ENCODE assay signal across 9 cellular contexts in genomic region chr3:194364652-194365434, GRCh38. TPM values are rescaled to one million over a fixed set of nuclear protein-coding genes. Genes with fewer than 3 reads are reported as not detected.
DNase-seq lines count a peak whose midpoint lies in the region; ATAC-seq and TF ChIP-seq lines count a peak whose summit lies in the region.
"Had no signal": no experiment of that assay in that cellular context is flagged by ENCODE, and none has a peak within 500 bp of the region (broad histone marks: within the 10 kb centered on the region; RNA-seq: fewer than 3 reads in every experiment).

No MANE protein-coding gene starts in this region.

- H3K27me3 Mint-ChIP-seq in mesothelial cell of epicardium (ENCODE audit: low read depth), result peaks cover 68% of the 10 kb centered on the region
- peaks cover 51% of the 10 kb centered on the region for H3K27me3 Mint-ChIP-seq in T-helper 17 cell

- H3K27ac Mint-ChIP-seq in mesothelial cell of epicardium, result peak overlapping the region; percentile 47
- H3K27ac Mint-ChIP-seq in T-helper 17 cell, result no peak overlapping the region
- H3K27ac Mint-ChIP-seq: stimulated activated memory B cell treated with anti-CD40 and anti-IgM and Interleukin-4, amounts not matched to agents 10 μg/mL and 1 μg/mL and 100 μg/mL, for 72 hours had no signal

- H3K4me1 Mint-ChIP-seq in mesothelial cell of epicardium (peaks cover 23% of the 10 kb centered on the region), T-helper 17 cell (peaks cover 3% of the 10 kb centered on the region)
- H3K4me1 Mint-ChIP-seq: stimulated activated memory B cell treated with anti-CD40 and anti-IgM and Interleukin-4, amounts not matched to agents 10 μg/mL and 1 μg/mL and 100 μg/mL, for 72 hours had no signal

- no peak for TF ChIP-seq CTCF in mesothelial cell of epicardium (IDR thresholded peaks at IDR 0.05; ENCODE audit: unreplicated experiment)

- H3K4me3 Mint-ChIP-seq in mesothelial cell of epicardium (no peak overlapping the region), T-helper 17 cell (no peak overlapping the region)
- H3K4me3 Mint-ChIP-seq: stimulated activated memory B cell treated with anti-CD40 and anti-IgM and Interleukin-4, amounts not matched to agents 10 μg/mL and 1 μg/mL and 100 μg/mL, for 72 hours had no signal

- DNase-seq in Daoy (ENCODE audit: low read depth), result peak; percentile 80
- DNase-seq in NCI-H1694 treated with DMSO at 0.1 percent for 48 hours (lab: John Stamatoyannopoulos, UW), result peak; percentile 38
- DNase-seq in brain pericyte (ENCODE audit: low read depth, low spot score), result peak; percentile 40
- peak in 1 of 2 experiments; percentile 46 for DNase-seq in mesothelial cell of epicardium (ENCODE audit: low spot score in 2 of 2, unreplicated experiment in 2 of 2)
- no peak for DNase-seq in T-helper 17 cell
- DNase-seq in mesenteric fat pad (ENCODE audit: low spot score), result no peak

- H3K9me3 Mint-ChIP-seq in mesothelial cell of epicardium, result no peaks in the 10 kb centered on the region
- H3K9me3 Mint-ChIP-seq: stimulated activated memory B cell treated with anti-CD40 and anti-IgM and Interleukin-4, amounts not matched to agents 10 μg/mL and 1 μg/mL and 100 μg/mL, for 72 hours had no signal

- ATAC-seq in T-helper 17 cell (no peak), HG03175 (IDR thresholded peaks at IDR 0.05; ENCODE audit: unreplicated experiment) (no peak), HG02885 (IDR thresholded peaks at IDR 0.05; ENCODE audit: poor library complexity, unreplicated experiment) (no peak)
- ATAC-seq: stimulated activated memory B cell treated with anti-CD40 and anti-IgM and Interleukin-4, amounts not matched to agents 10 μg/mL and 1 μg/mL and 100 μg/mL, for 72 hours had no signal

- H3K36me3 Mint-ChIP-seq in mesothelial cell of epicardium (no peaks in the 10 kb centered on the region), T-helper 17 cell (ENCODE audit: low read depth) (peaks cover 4% of the 10 kb centered on the region)
- H3K36me3 Mint-ChIP-seq: stimulated activated memory B cell treated with anti-CD40 and anti-IgM and Interleukin-4, amounts not matched to agents 10 μg/mL and 1 μg/mL and 100 μg/mL, for 72 hours had no signal

- H3K9me3 ChIP-seq in T-helper 17 cell (ENCODE audit: control insufficient read depth, low read length, poor library complexity, severe bottlenecking), result no peaks in the 10 kb centered on the region

RNA-seq across cellular contexts. Expression of gene LRRC15, which starts 4.7 kb away (rescaled TPM):
- 2.0 and 2.9 TPM in 2 replicates for total RNA-seq in Daoy (2014; rRNA removed; shearing (Covaris generic))
- total RNA-seq in mesothelial cell of epicardium (0.05 TPM in 1 of 3 replicates, not detected in the others), T-helper 17 cell (not detected), mesenteric fat pad (0.35 TPM)

RNA-seq across cellular contexts. Expression of gene CPN2, which starts 13.7 kb away (rescaled TPM):
- not detected in 2 replicates for total RNA-seq in Daoy (2014; rRNA removed; shearing (Covaris generic))
- not detected in 3 replicates for total RNA-seq in mesothelial cell of epicardium
- not detected for total RNA-seq in T-helper 17 cell
- 0.16 TPM for total RNA-seq in mesenteric fat pad

RNA-seq across cellular contexts. Expression of gene GP5, which starts 34.2 kb away (rescaled TPM):
- total RNA-seq in Daoy (2014; rRNA removed; shearing (Covaris generic)), result not detected in 2 replicates
- 0.11 to 0.16 TPM in 2 of 3 replicates, not detected in the other for total RNA-seq in mesothelial cell of epicardium
- 1 to 10 TPM; 4.0 to 6.1 TPM for total RNA-seq in T-helper 17 cell
- total RNA-seq in mesenteric fat pad, result not detected

Comparison
In these comparisons a context has a peak if more than half of its experiments do, and no peak if none do; other contexts are left out.
1. DNase-seq: peak in Daoy (single experiment), NCI-H1694 treated with DMSO at 0.1 percent for 48 hours (single experiment) and brain pericyte (single experiment); none in T-helper 17 cell (0 of 3) and mesenteric fat pad (single experiment).